26 cellular contexts compared by ENCODE assay signal in genomic region chr2:174529916-174530315, GRCh38.
"Had no signal": no experiment of that assay in that cellular context is flagged by ENCODE, and none has a peak within 500 bp of the region (broad histone marks: within the 10 kb centered on the region; RNA-seq: fewer than 3 reads in every experiment).

No MANE protein-coding gene starts in this region.

- H3K27me3 ChIP-seq: brain microvascular endothelial cell, cardiac muscle cell had no signal

- ATAC-seq: activated CD8-positive, alpha-beta T cell treated with anti-CD3 and anti-CD28 coated beads for 36 hours; activated T-cell treated with anti-CD3 and anti-CD28 coated beads, Interleukin-2, amount 50 U/mL, for 72 hours; PC-3; T-helper 17 cell had no signal

- H3K27ac ChIP-seq: brain microvascular endothelial cell, cardiac muscle cell, KMS-11 had no signal

- H3K4me2 ChIP-seq: KMS-11 had no signal

- H3K4me3 ChIP-seq: cardiac muscle cell had no signal

- H3K27ac Mint-ChIP-seq: activated B cell treated with CpG ODN at 0.5 μM for 24 hours; activated CD4-positive, alpha-beta T cell treated with anti-CD3 and anti-CD28 coated beads, Interleukin-2, amount 10 ng/mL, durations not matched to agents 24 days and 14 days; activated CD8-positive, alpha-beta T cell treated with anti-CD3 and anti-CD28 coated beads for 36 hours; activated naive CD4-positive, alpha-beta T cell treated with anti-CD3 and anti-CD28 coated beads, Interleukin-2, amount 10 ng/mL, durations not matched to agents 7 days and 5 days; activated naive CD8-positive, alpha-beta T cell treated with anti-CD3 and anti-CD28 coated beads for 36 hours; activated T-cell treated with anti-CD3 and anti-CD28 coated beads, Interleukin-2, amount 50 U/mL, for 72 hours; activated T-helper 2 cell treated with anti-CD3 and anti-CD28 coated beads, Interferon-gamma antibody, Interleukin-2, Interleukin-4, amounts not matched to agents 10 μg/mL and 5 μg/mL and 100 μg/mL, durations not matched to agents 14 hours and 24 hours and 36 hours; T-helper 17 cell had no signal

- H3K4me1 Mint-ChIP-seq: activated B cell treated with CpG ODN at 0.5 μM for 24 hours; activated naive CD8-positive, alpha-beta T cell treated with anti-CD3 and anti-CD28 coated beads for 36 hours had no signal

- H3K4me3 Mint-ChIP-seq: activated B cell treated with CpG ODN at 0.5 μM for 24 hours; activated CD4-positive, alpha-beta T cell treated with anti-CD3 and anti-CD28 coated beads, Interleukin-2, amount 10 ng/mL, durations not matched to agents 24 days and 14 days; activated CD8-positive, alpha-beta T cell treated with anti-CD3 and anti-CD28 coated beads for 36 hours; activated naive CD4-positive, alpha-beta T cell treated with anti-CD3 and anti-CD28 coated beads, Interleukin-2, amount 10 ng/mL, durations not matched to agents 7 days and 5 days; activated naive CD8-positive, alpha-beta T cell treated with anti-CD3 and anti-CD28 coated beads for 36 hours; activated T-cell treated with anti-CD3 and anti-CD28 coated beads, Interleukin-2, amount 50 U/mL, for 72 hours had no signal

- DNase-seq: activated B cell treated with CpG ODN at 0.5 μM for 24 hours; activated CD4-positive, alpha-beta T cell treated with anti-CD3 and anti-CD28 coated beads for 1 hour; activated CD4-positive, alpha-beta T cell treated with anti-CD3 and anti-CD28 coated beads, Interleukin-2, amount 10 ng/mL, durations not matched to agents 24 days and 14 days; activated CD8-positive, alpha-beta memory T cell treated with anti-CD3 and anti-CD28 coated beads, Interleukin-2, amount 50 U/mL, for 4 hours; activated CD8-positive, alpha-beta T cell treated with anti-CD3 and anti-CD28 coated beads for 36 hours; activated gamma-delta T cell treated with Interleukin-2 at 50 U/mL for 16 hours; activated naive CD4-positive, alpha-beta T cell treated with anti-CD3 and anti-CD28 coated beads, Interleukin-2, amount 10 ng/mL, durations not matched to agents 7 days and 5 days; activated naive CD8-positive, alpha-beta T cell treated with anti-CD3 and anti-CD28 coated beads for 36 hours; activated T-cell treated with anti-CD3 and anti-CD28 coated beads, Interleukin-2, amount 50 U/mL, for 72 hours; brain microvascular endothelial cell; MV-4-11; NCI-H1092 treated with DMSO at 0.1 percent for 48 hours; NCI-H1436; NCI-H1694 treated with DMSO at 0.1 percent for 48 hours; NCI-H2029 treated with DMSO at 0.1 percent for 48 hours; NCI-H345; NCI-H510A; NCI-H69; NK-92 treated with Interleukin-12 subunit alpha and Interleukin-12 subunit beta, amount 100 ng/mL, for 24 hours; PC-3; SIG-M5; T-helper 17 cell; T-helper 9 cell had no signal

- H3K36me3 ChIP-seq: brain microvascular endothelial cell, cardiac muscle cell had no signal

- H3K9me3 Mint-ChIP-seq: activated CD8-positive, alpha-beta T cell treated with anti-CD3 and anti-CD28 coated beads for 36 hours had no signal
